Comparison of ENCODE assay signal across 1 cellular context in genomic region chr10:45151467-45152214, GRCh38.
TF ChIP-seq lines count a peak whose summit lies in the region.

No MANE protein-coding gene starts in this region.

TF ChIP-seq in IMR-90, 13 proteins besides CTCF, POLR2A, EP300 and RAD21 (continued from another document):
- TF ChIP-seq USF2 (IDR thresholded peaks at IDR 0.05; ENCODE audit: low read depth, low read length) (no peak), MAZ (IDR thresholded peaks at IDR 0.05; ENCODE audit: borderline replicate concordance, low read depth, low read length) (no peak), BHLHE40 (IDR thresholded peaks at IDR 0.05; ENCODE audit: low read depth, low read length) (no peak), RCOR1 (IDR thresholded peaks at IDR 0.05; ENCODE audit: insufficient replicate concordance, low read length) (no peak)
